ENCODE assay signal across 13 cellular contexts in genomic region chr10:11288302-11288701, GRCh38.
"Had no signal": no experiment of that assay in that cellular context is flagged by ENCODE, and none has a peak within 500 bp of the region (broad histone marks: within the 10 kb centered on the region; RNA-seq: fewer than 3 reads in every experiment).

No MANE protein-coding gene starts in this region.

- H3K27ac Mint-ChIP-seq: progenitor cell of endocrine pancreas; T-helper 2 cell treated with Interferon-gamma antibody and Interleukin-4, amounts not matched to agents 5 μg/mL and 100 μg/mL, for 36 hours had no signal

- H3K9me3 ChIP-seq: adrenal gland, body of pancreas, lower lobe of right lung, right lobe of liver, thoracic aorta had no signal

- H3K27me3 Mint-ChIP-seq: naive B cell, progenitor cell of endocrine pancreas had no signal

- DNase-seq: activated CD4-positive, alpha-beta T cell treated with anti-CD3 and anti-CD28 coated beads for 1 hour; activated CD4-positive, alpha-beta T cell treated with anti-CD3 and anti-CD28 coated beads, Interleukin-2, amount 50 U/mL, for 48 hours; activated CD8-positive, alpha-beta memory T cell treated with anti-CD3 and anti-CD28 coated beads, Interleukin-2, amount 50 U/mL, for 48 hours; adrenal gland; body of pancreas; dermis blood vessel endothelial cell; lower lobe of right lung; naive B cell; right lobe of liver; stimulated activated naive CD4-positive, alpha-beta T cell had no signal

- H3K4me3 ChIP-seq: adrenal gland, body of pancreas, lower lobe of right lung, right lobe of liver, thoracic aorta had no signal

- H3K27me3 ChIP-seq: adrenal gland, body of pancreas, right lobe of liver had no signal

- H3K9me3 Mint-ChIP-seq: naive B cell; T-helper 2 cell treated with Interferon-gamma antibody and Interleukin-4, amounts not matched to agents 5 μg/mL and 100 μg/mL, for 36 hours had no signal

- H3K27ac ChIP-seq: adrenal gland, body of pancreas, lower lobe of right lung, right lobe of liver, thoracic aorta had no signal

- H3K4me3 Mint-ChIP-seq: naive B cell; T-helper 2 cell treated with Interferon-gamma antibody and Interleukin-4, amounts not matched to agents 5 μg/mL and 100 μg/mL, for 36 hours had no signal

- H3K4me1 ChIP-seq: adrenal gland, body of pancreas, right lobe of liver had no signal

- H3K36me3 ChIP-seq: adrenal gland had no signal
